8 cellular contexts compared by ENCODE assay signal in the genomic region with DNA sequence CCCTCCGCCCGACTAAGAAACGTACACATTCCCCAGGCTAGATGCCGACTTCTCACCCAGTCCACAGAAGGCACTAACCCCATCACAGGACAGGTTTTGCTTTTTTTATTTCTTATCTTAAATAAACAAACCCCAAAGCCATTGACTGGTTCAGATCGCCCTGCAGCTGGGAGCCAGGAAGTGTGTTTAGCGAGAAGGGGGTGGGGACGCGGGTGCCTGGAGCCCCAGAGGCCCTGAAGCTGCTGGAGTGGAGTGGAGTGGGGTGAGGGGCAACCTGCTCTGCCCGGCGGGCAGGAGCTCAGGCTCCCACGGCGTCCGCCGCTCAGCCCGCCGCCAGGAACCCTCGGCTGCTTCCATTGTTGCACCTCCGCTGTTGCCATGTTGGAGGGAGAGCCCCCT. TPM values are rescaled to one million over a fixed set of nuclear protein-coding genes. Genes with fewer than 3 reads are reported as not detected.
DNase-seq lines count a peak whose midpoint lies in the region; ATAC-seq and TF ChIP-seq lines count a peak whose summit lies in the region.

No MANE protein-coding gene starts in this region.

- H3K4me3 ChIP-seq in muscle layer of duodenum (ENCODE audit: low read depth in 1 of 2, low read length in 2 of 2), result peak overlapping the region; percentile 97 to 98
- H3K4me3 ChIP-seq in tibial nerve, result peak overlapping the region; percentile 67 to 87 (median 74)

- TF ChIP-seq POLR2A in tibial nerve (IDR thresholded peaks at IDR 0.05), result no peak

- H3K27me3 ChIP-seq in muscle layer of duodenum (ENCODE audit: low read depth, low read length) (no peaks in the 10 kb centered on the region), tibial nerve (no peaks in the 10 kb centered on the region)

- H3K36me3 ChIP-seq in muscle layer of duodenum (ENCODE audit: control insufficient read depth in 1 of 2, insufficient read depth in 2 of 2, low read length in 2 of 2) (peaks cover 0 to 3% of the 10 kb centered on the region in 2 donors), tibial nerve (no peaks in the 10 kb centered on the region)

- H3K9me3 Mint-ChIP-seq in activated CD8-positive, alpha-beta memory T cell treated with anti-CD3 and anti-CD28 coated beads, Interleukin-2, amount 10 ng/mL, durations not matched to agents 7 days and 5 days (ENCODE audit: low read depth), result no peaks in the 10 kb centered on the region

- peaks cover 42% of the 10 kb centered on the region for H3K4me1 Mint-ChIP-seq in activated CD8-positive, alpha-beta memory T cell treated with anti-CD3 and anti-CD28 coated beads, Interleukin-2, amount 10 ng/mL, durations not matched to agents 7 days and 5 days

- no peaks in the 10 kb centered on the region for H3K9me3 ChIP-seq in muscle layer of duodenum (ENCODE audit: control insufficient read depth in 1 of 2, low read length in 2 of 2)
- H3K9me3 ChIP-seq in tibial nerve, result no peaks in the 10 kb centered on the region

- H3K36me3 Mint-ChIP-seq in activated CD8-positive, alpha-beta memory T cell treated with anti-CD3 and anti-CD28 coated beads, Interleukin-2, amount 10 ng/mL, durations not matched to agents 7 days and 5 days, result peaks cover 6% of the 10 kb centered on the region

- peak overlapping the region; percentile 86 for H3K27ac Mint-ChIP-seq in activated CD8-positive, alpha-beta memory T cell treated with anti-CD3 and anti-CD28 coated beads, Interleukin-2, amount 10 ng/mL, durations not matched to agents 7 days and 5 days

- no peak for TF ChIP-seq EP300 in tibial nerve (IDR thresholded peaks at IDR 0.05)

- no peaks in the 10 kb centered on the region for H3K27me3 Mint-ChIP-seq in activated CD8-positive, alpha-beta memory T cell treated with anti-CD3 and anti-CD28 coated beads, Interleukin-2, amount 10 ng/mL, durations not matched to agents 7 days and 5 days

- CTCF ChIA-PET in activated CD8-positive, alpha-beta memory T cell treated with anti-CD3 and anti-CD28 coated beads, Interleukin-2, amount 10 ng/mL, durations not matched to agents 7 days and 5 days (lab: Charles Lee), result interaction anchor here (0.7 to 18.4 kb wide), 21 partner anchors 9 to 313 kb away, joined by 3 to 918 read pairs (median 6); a partner anchor contains a TSS

- H3K27ac ChIP-seq in muscle layer of duodenum (ENCODE audit: low read length) (peak overlapping the region; percentile 88), tibial nerve (peak overlapping the region; percentile 80 to 93 (median 90))

- no peak for TF ChIP-seq CTCF in tibial nerve (IDR thresholded peaks at IDR 0.05)

- H3K4me1 ChIP-seq in muscle layer of duodenum (ENCODE audit: control insufficient read depth in 1 of 2, insufficient read depth in 2 of 2, low read length in 2 of 2) (peaks cover 19 to 27% of the 10 kb centered on the region in 2 donors), tibial nerve (peaks cover 0 to 45% (median 19%) of the 10 kb centered on the region in 4 donors)

- H3K4me3 Mint-ChIP-seq in activated CD8-positive, alpha-beta memory T cell treated with anti-CD3 and anti-CD28 coated beads, Interleukin-2, amount 10 ng/mL, durations not matched to agents 7 days and 5 days, result peak overlapping the region; percentile 77

- ATAC-seq in GM18868 (IDR thresholded peaks at IDR 0.05; ENCODE audit: unreplicated experiment), result peak; percentile 27
- ATAC-seq in HG03103 (IDR thresholded peaks at IDR 0.05; ENCODE audit: low read depth, unreplicated experiment), result peak; percentile 31
- peak; percentile 59 for ATAC-seq in activated CD8-positive, alpha-beta memory T cell treated with anti-CD3 and anti-CD28 coated beads, Interleukin-2, amount 10 ng/mL, durations not matched to agents 7 days and 5 days
- peak; percentile 53 for ATAC-seq in esophagus mucosa

- WGBS in tibial nerve, 2 donors, result 0% methylated on average over 16 to 17 of the region's 18 CpGs

- peak; percentile 25 to 53 for DNase-seq in AML-193 (lab: John Stamatoyannopoulos, UW)
- peak; percentile 59 for DNase-seq in NCI-H526 treated with DMSO at 0.1 percent for 48 hours (lab: John Stamatoyannopoulos, UW)
- peak; percentile 77 for DNase-seq in activated CD8-positive, alpha-beta memory T cell treated with anti-CD3 and anti-CD28 coated beads, Interleukin-2, amount 10 ng/mL, durations not matched to agents 7 days and 5 days
- peak in 1 of 2 donors; percentile 19 for DNase-seq in tibial nerve (ENCODE audit: low spot score in 2 of 2)

RNA-seq across cellular contexts. Expression of a gene that starts 0.7 kb away (rescaled TPM):
- total RNA-seq in activated CD8-positive, alpha-beta memory T cell treated with anti-CD3 and anti-CD28 coated beads, Interleukin-2, amount 10 ng/mL, durations not matched to agents 7 days and 5 days, result 10 to 100 TPM; 21.6 to 26.0 TPM
- total RNA-seq in esophagus mucosa, result 23.7 TPM
- total RNA-seq in tibial nerve, result 10 to 100 TPM; 18.0 to 67.2 (median 32.5) TPM

RNA-seq across cellular contexts. Expression of a gene that starts 22.3 kb away (rescaled TPM):
- total RNA-seq in activated CD8-positive, alpha-beta memory T cell treated with anti-CD3 and anti-CD28 coated beads, Interleukin-2, amount 10 ng/mL, durations not matched to agents 7 days and 5 days, result 10 to 100 TPM; 74.7 to 100.0 TPM
- total RNA-seq in esophagus mucosa (33.0 TPM), tibial nerve (100 to 1,000 TPM in 2 of 4 donors, 10 to 100 TPM in 2; 83.0 to 113 (median 101) TPM)
